Comparison of ENCODE assay signal across 12 cellular contexts in genomic region chr6:126672654-126673053, GRCh38.
DNase-seq lines count a peak whose midpoint lies in the region; ATAC-seq and TF ChIP-seq lines count a peak whose summit lies in the region.
"Had no signal": no experiment of that assay in that cellular context is flagged by ENCODE, and none has a peak within 500 bp of the region (broad histone marks: within the 10 kb centered on the region; RNA-seq: fewer than 3 reads in every experiment).

No MANE protein-coding gene starts in this region.

- ATAC-seq in GM18505 (IDR thresholded peaks at IDR 0.05; ENCODE audit: unreplicated experiment) (peak; percentile 92), GM21515 (IDR thresholded peaks at IDR 0.05; ENCODE audit: unreplicated experiment) (peak; percentile 87), HG03108 (IDR thresholded peaks at IDR 0.05; ENCODE audit: unreplicated experiment) (peak; percentile 82)
- ATAC-seq: activated naive CD8-positive, alpha-beta T cell treated with anti-CD3 and anti-CD28 coated beads, Interleukin-2, amount 50 U/mL, for 24 hours had no signal

- POLR2A ChIA-PET in SK-N-SH (lab: Yijun Ruan, JAX): no interaction called here

- H3K27me3 ChIP-seq in H9 (ENCODE audit: insufficient read depth, low read length): no peaks in the 10 kb centered on the region
- H3K27me3 ChIP-seq in ovary: no peaks in the 10 kb centered on the region
- H3K27me3 ChIP-seq in MG63: no peaks in the 10 kb centered on the region
- H3K27me3 ChIP-seq in SK-N-SH (ENCODE audit: insufficient read depth): no peaks in the 10 kb centered on the region
- H3K27me3 ChIP-seq: sigmoid colon had no signal

- H4K91ac ChIP-seq in H9 (ENCODE audit: insufficient read length, low read depth, low read length): no peak overlapping the region

- no peak overlapping the region for H3K56ac ChIP-seq in H9 (ENCODE audit: insufficient read length, low read depth, low read length)

- H4K5ac ChIP-seq in H9 (ENCODE audit: insufficient read length, low read depth, low read length): no peak overlapping the region

- no peak overlapping the region for H3K27ac Mint-ChIP-seq in H9
- H3K27ac Mint-ChIP-seq: activated naive CD8-positive, alpha-beta T cell treated with anti-CD3 and anti-CD28 coated beads, Interleukin-2, amount 50 U/mL, for 24 hours had no signal

- H3T11ph ChIP-seq in H9 (ENCODE audit: low read length): no peak overlapping the region

- no peak overlapping the region for H3K4me3 ChIP-seq in ovary
- H3K4me3 ChIP-seq in MG63: no peak overlapping the region
- no peak overlapping the region for H3K4me3 ChIP-seq in SK-N-SH (ENCODE audit: low read depth in 2 of 2, low read length in 1 of 2)
- H3K4me3 ChIP-seq: sigmoid colon had no signal

- no peak overlapping the region for H3K4ac ChIP-seq in H9 (ENCODE audit: low read depth, low read length)

- H3K27ac ChIP-seq in H9 (ENCODE audit: insufficient read length, low read depth, low read length) (no peak overlapping the region), ovary (no peak overlapping the region), SK-N-SH (ENCODE audit: low read depth in 2 of 2, low read length in 1 of 2) (no peak overlapping the region)
- H3K27ac ChIP-seq: sigmoid colon had no signal

- H2BK120ac ChIP-seq in H9 (ENCODE audit: low read depth, low read length, poor library complexity, severe bottlenecking): no peak overlapping the region

- no peaks in the 10 kb centered on the region for H3K36me3 ChIP-seq in ovary
- peaks cover 2% of the 10 kb centered on the region; the same call in 1 of the 2 replicates for H3K36me3 ChIP-seq in MG63
- H3K36me3 ChIP-seq in SK-N-SH (replicated peaks in 1 of 2; ENCODE audit: control insufficient read depth in 1 of 2, insufficient read depth in 2 of 2, low read length in 1 of 2): no peaks in the 10 kb centered on the region
- H3K36me3 ChIP-seq: sigmoid colon had no signal

- H4K20me1 ChIP-seq in H9 (ENCODE audit: control insufficient read depth, insufficient read depth, insufficient read length) (no peaks in the 10 kb centered on the region), SK-N-SH (ENCODE audit: insufficient read depth) (no peaks in the 10 kb centered on the region)

- H3K14ac ChIP-seq in H9 (ENCODE audit: insufficient read depth, low read length): no peak overlapping the region

- TF ChIP-seq POLR2A in GM18505 (IDR thresholded peaks at IDR 0.05; ENCODE audit: borderline replicate concordance, extremely low read depth, insufficient read depth, insufficient read length) (no peak), ovary (IDR thresholded peaks at IDR 0.05) (no peak)

- H3K36me3 Mint-ChIP-seq in H9 (ENCODE audit: insufficient read depth in 1 of 3, low read depth in 3 of 3): peaks cover 0 to 11% (median 2%) of the 10 kb centered on the region in 3 experiments; a peak in 6 of 7 replicates

- H2BK20ac ChIP-seq in H9 (ENCODE audit: low read depth, low read length, poor library complexity, severe bottlenecking): no peak overlapping the region

- H3K9ac ChIP-seq in H9 (ENCODE audit: extremely low read depth, insufficient read length, low read length): no peak overlapping the region
- H3K9ac ChIP-seq in SK-N-SH: no peak overlapping the region

- DNase-seq in epidermal melanocyte (ENCODE audit: insufficient read length, low spot score) (peak; percentile 23), H9 (no peak), ovary (no peak), MG63 (no peak), SK-N-SH (no peak)
- DNase-seq: activated naive CD8-positive, alpha-beta T cell treated with anti-CD3 and anti-CD28 coated beads, Interleukin-2, amount 50 U/mL, for 24 hours; NCI-H1417; RPMI8226; sigmoid colon had no signal

- no peak overlapping the region for H3K4me3 Mint-ChIP-seq in H9
- H3K4me3 Mint-ChIP-seq: activated naive CD8-positive, alpha-beta T cell treated with anti-CD3 and anti-CD28 coated beads, Interleukin-2, amount 50 U/mL, for 24 hours had no signal

- H3K4me2 ChIP-seq in H9 (ENCODE audit: insufficient read depth, insufficient read length, low read length): no peak overlapping the region
- no peak overlapping the region for H3K4me2 ChIP-seq in SK-N-SH

- no peaks in the 10 kb centered on the region for H3K9me3 ChIP-seq in H9 (ENCODE audit: control insufficient read depth, low read depth, low read length)
- H3K9me3 ChIP-seq in ovary: no peaks in the 10 kb centered on the region
- peaks cover 5% of the 10 kb centered on the region; the same call in 1 of the 2 replicates for H3K9me3 ChIP-seq in MG63
- no peaks in the 10 kb centered on the region for H3K9me3 ChIP-seq in SK-N-SH
- H3K9me3 ChIP-seq: sigmoid colon had no signal

- no peak overlapping the region for H2AK5ac ChIP-seq in H9 (ENCODE audit: insufficient read length, low read length)

- no peak for TF ChIP-seq RAD21 in SK-N-SH (IDR thresholded peaks at IDR 0.05; ENCODE audit: low read length)

- H2AFZ ChIP-seq in H9 (ENCODE audit: low read length): no peak overlapping the region
- no peak overlapping the region for H2AFZ ChIP-seq in SK-N-SH (ENCODE audit: low read depth)

- H3K4me1 ChIP-seq in H9 (ENCODE audit: insufficient read depth, low read length) (no peaks in the 10 kb centered on the region), ovary (ENCODE audit: insufficient read depth) (no peaks in the 10 kb centered on the region), SK-N-SH (ENCODE audit: control insufficient read depth in 1 of 2, insufficient read depth in 2 of 2, low read depth in 1 of 2, low read length in 1 of 2) (no peaks in the 10 kb centered on the region)

- no peaks in the 10 kb centered on the region for H3K79me1 ChIP-seq in H9 (ENCODE audit: insufficient read depth, low read depth, low read length, poor library complexity, severe bottlenecking)

- H3K4me1 Mint-ChIP-seq in H9: peaks cover 0 to 3% of the 10 kb centered on the region in 2 experiments; a peak in 1 of 4 replicates
- H3K4me1 Mint-ChIP-seq: activated naive CD8-positive, alpha-beta T cell treated with anti-CD3 and anti-CD28 coated beads, Interleukin-2, amount 50 U/mL, for 24 hours had no signal

- TF ChIP-seq EP300 in ovary (IDR thresholded peaks at IDR 0.05) (no peak), SK-N-SH (IDR thresholded peaks at IDR 0.05; ENCODE audit: borderline replicate concordance in 1 of 2, low read depth in 1 of 2, low read length in 1 of 2) (no peak)

- no peak overlapping the region for H3K23ac ChIP-seq in H9 (ENCODE audit: insufficient read length, low read depth, low read length)

- H3K23me2 ChIP-seq in H9 (ENCODE audit: insufficient read length, low read depth, low read length, poor library complexity, severe bottlenecking): no peaks in the 10 kb centered on the region

- no peak overlapping the region for H2BK5ac ChIP-seq in H9 (ENCODE audit: insufficient read length, low read length)

- WGBS in H9 (ENCODE audit: extremely low coverage, insufficient read length, low lambda C conversion rate): no CpG with 5 or more reads among the region's 1 CpG
- 22 to 33% (median 27%) methylated on average over 1 of the region's 1 CpG for WGBS in ovary, 3 donors
- WGBS in SK-N-SH (ENCODE audit: low lambda C conversion rate): 17% methylated on average over 1 of the region's 1 CpG

- no peak overlapping the region for H2BK15ac ChIP-seq in H9 (ENCODE audit: low read depth, low read length)

- H3K79me2 ChIP-seq in H9 (ENCODE audit: insufficient read depth, low read length) (no peaks in the 10 kb centered on the region), SK-N-SH (ENCODE audit: insufficient read depth) (no peaks in the 10 kb centered on the region)

- no peak overlapping the region for H2BK12ac ChIP-seq in H9 (ENCODE audit: insufficient read length, low read depth, low read length)

- H3K27me3 Mint-ChIP-seq in H9 (ENCODE audit: low read depth): no peaks in the 10 kb centered on the region
- H3K27me3 Mint-ChIP-seq: activated naive CD8-positive, alpha-beta T cell treated with anti-CD3 and anti-CD28 coated beads, Interleukin-2, amount 50 U/mL, for 24 hours had no signal

- TF ChIP-seq CTCF in H9 (conservative IDR thresholded peaks at IDR 0.05) (no peak), ovary (IDR thresholded peaks at IDR 0.05) (no peak), SK-N-SH (IDR thresholded peaks at IDR 0.05) (no peak)

- no peak overlapping the region for H3K18ac ChIP-seq in H9 (ENCODE audit: insufficient read length, low read depth, low read length)

- no peaks in the 10 kb centered on the region for H3K9me2 ChIP-seq in SK-N-SH

- intact Hi-C loops in ovary (cut with DNase I): no loop called here

- CTCF ChIA-PET in SK-N-SH (lab: Yijun Ruan, JAX): no interaction called here

- H3K9me3 Mint-ChIP-seq in H9: peaks cover 21 to 26% of the 10 kb centered on the region in 2 experiments
- H3K9me3 Mint-ChIP-seq: activated naive CD8-positive, alpha-beta T cell treated with anti-CD3 and anti-CD28 coated beads, Interleukin-2, amount 50 U/mL, for 24 hours had no signal

- H3F3A ChIP-seq in SK-N-SH (replicated peaks; ENCODE audit: insufficient read depth): no peaks in the 10 kb centered on the region

- no peak overlapping the region for H4K8ac ChIP-seq in H9 (replicated peaks; ENCODE audit: insufficient read length, low read depth, low read length)

TF ChIP-seq in SK-N-SH, 30 proteins besides CTCF, POLR2A, EP300 and RAD21 (continues in another document):
- no peak for TF ChIP-seq MXI1 (IDR thresholded peaks at IDR 0.05; ENCODE audit: low read depth, low read length)
- no peak for TF ChIP-seq CHD2 (IDR thresholded peaks at IDR 0.05; ENCODE audit: low read length, partially characterized antibody)
- TF ChIP-seq, protein P1, sequence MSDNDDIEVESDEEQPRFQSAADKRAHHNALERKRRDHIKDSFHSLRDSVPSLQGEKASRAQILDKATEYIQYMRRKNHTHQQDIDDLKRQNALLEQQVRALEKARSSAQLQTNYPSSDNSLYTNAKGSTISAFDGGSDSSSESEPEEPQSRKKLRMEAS (IDR thresholded peaks at IDR 0.05; ENCODE audit: low read depth): no peak
- no peak for TF ChIP-seq TEAD4 (IDR thresholded peaks at IDR 0.05; ENCODE audit: borderline replicate concordance, insufficient read depth)
- no peak for TF ChIP-seq FOXM1 (IDR thresholded peaks at IDR 0.05; ENCODE audit: low read depth)
- TF ChIP-seq FOSL2 (IDR thresholded peaks at IDR 0.05; ENCODE audit: borderline replicate concordance, low read depth): no peak
- TF ChIP-seq MEF2A (IDR thresholded peaks at IDR 0.05; ENCODE audit: borderline replicate concordance, low read depth): no peak
- TF ChIP-seq SMC3 (IDR thresholded peaks at IDR 0.05; ENCODE audit: low read depth, low read length): no peak
- TF ChIP-seq YY1 (IDR thresholded peaks at IDR 0.05; ENCODE audit: low read depth): no peak
- TF ChIP-seq PBX3 (IDR thresholded peaks at IDR 0.05): no peak
